In genomic region chr7:71615017-71615416, GRCh38 we compare ENCODE assay signal across 16 cellular contexts.
DNase-seq lines count a peak whose midpoint lies in the region; ATAC-seq and TF ChIP-seq lines count a peak whose summit lies in the region.
"Had no signal": no experiment of that assay in that cellular context is flagged by ENCODE, and none has a peak within 500 bp of the region (broad histone marks: within the 10 kb centered on the region; RNA-seq: fewer than 3 reads in every experiment).

No MANE protein-coding gene starts in this region.

- no peaks in the 10 kb centered on the region for H3K4me1 ChIP-seq in right cardiac atrium (ENCODE audit: control insufficient read depth, insufficient read depth, low read length)
- peaks cover 37 to 66% of the 10 kb centered on the region in 2 donors for H3K4me1 ChIP-seq in thoracic aorta (ENCODE audit: control insufficient read depth in 1 of 2, low read depth in 2 of 2)
- H3K4me1 ChIP-seq in Peyer's patch, result no peaks in the 10 kb centered on the region
- H3K4me1 ChIP-seq: prostate gland had no signal

- H3K4me3 ChIP-seq in right cardiac atrium (ENCODE audit: low read length) (no peak overlapping the region), thoracic aorta (no peak overlapping the region), Peyer's patch (no peak overlapping the region)
- H3K4me3 ChIP-seq: hepatocyte, PC-9, prostate gland had no signal

- WGBS in right cardiac atrium, result 60% methylated on average over 5 of the region's 5 CpGs

- H3K9me3 ChIP-seq in right cardiac atrium (ENCODE audit: control insufficient read depth, low read length) (no peaks in the 10 kb centered on the region), thoracic aorta (no peaks in the 10 kb centered on the region), Peyer's patch (no peaks in the 10 kb centered on the region)
- H3K9me3 ChIP-seq: prostate gland had no signal

- ATAC-seq in right cardiac atrium (peak; percentile 69 to 80), thoracic aorta (ENCODE audit: insufficient number of reproducible peaks, low FRiP score, low read depth) (peak; percentile 71)
- ATAC-seq: activated CD8-positive, alpha-beta T cell treated with anti-CD3 and anti-CD28 coated beads for 36 hours; activated T-helper 17 cell treated with anti-CD3 and anti-CD28 coated beads, Interleukin-2, amount 50 U/mL, for 72 hours; naive thymus-derived CD4-positive, alpha-beta T cell had no signal

- H3K27me3 ChIP-seq in right cardiac atrium (ENCODE audit: control insufficient read depth, insufficient read depth) (no peaks in the 10 kb centered on the region), thoracic aorta (replicated peaks; ENCODE audit: insufficient read depth) (no peaks in the 10 kb centered on the region), Peyer's patch (no peaks in the 10 kb centered on the region)
- H3K27me3 ChIP-seq: hepatocyte had no signal

- intact Hi-C loops in right cardiac atrium (cut with DNase I), result no loop called here

- TF ChIP-seq CTCF in thoracic aorta (IDR thresholded peaks at IDR 0.05) (peak; percentile 34), Peyer's patch (IDR thresholded peaks at IDR 0.05) (no peak)

- H3K27ac ChIP-seq in right cardiac atrium (ENCODE audit: low read length) (peak overlapping the region; percentile 94), thoracic aorta (peak overlapping the region; percentile 51 to 70), Peyer's patch (no peak overlapping the region)
- H3K27ac ChIP-seq: epithelial cell of prostate, hepatocyte, PC-9, prostate gland had no signal

- TF ChIP-seq POLR2A in Peyer's patch (IDR thresholded peaks at IDR 0.05), result no peak

- peak; percentile 71 for DNase-seq in NCI-H2171 (lab: John Stamatoyannopoulos, UW)
- DNase-seq in cerebellar cortex (ENCODE audit: low spot score), result peak; percentile 97
- no peak for DNase-seq in right cardiac atrium
- DNase-seq in thoracic aorta (ENCODE audit: low spot score), result peak; percentile 43
- DNase-seq in NCI-H187 (lab: John Stamatoyannopoulos, UW), result no peak
- no peak for DNase-seq in kidney glomerular epithelial cell (lab: John Stamatoyannopoulos, UW)
- no peak for DNase-seq in Peyer's patch
- DNase-seq: activated CD8-positive, alpha-beta T cell treated with anti-CD3 and anti-CD28 coated beads for 36 hours; naive thymus-derived CD4-positive, alpha-beta T cell; NCI-H1417 treated with DMSO at 0.1 percent for 48 hours; NCI-H526; PC-9 had no signal

- no peaks in the 10 kb centered on the region for H3K36me3 ChIP-seq in thoracic aorta
- no peaks in the 10 kb centered on the region for H3K36me3 ChIP-seq in Peyer's patch
- H3K36me3 ChIP-seq: prostate gland had no signal

Comparison
In these comparisons a context has a peak if more than half of its experiments do, and no peak if none do; other contexts are left out.
1. DNase-seq: peak in NCI-H2171 (single experiment), cerebellar cortex (single experiment) and thoracic aorta (single experiment); none in right cardiac atrium (0 of 3), NCI-H187 (0 of 2), kidney glomerular epithelial cell (single experiment) and Peyer's patch (0 of 3).
2. H3K27ac ChIP-seq: peak in right cardiac atrium (single experiment) and thoracic aorta (2 of 2); none in Peyer's patch (0 of 4).